8 cellular contexts compared by ENCODE assay signal in the genomic region with DNA sequence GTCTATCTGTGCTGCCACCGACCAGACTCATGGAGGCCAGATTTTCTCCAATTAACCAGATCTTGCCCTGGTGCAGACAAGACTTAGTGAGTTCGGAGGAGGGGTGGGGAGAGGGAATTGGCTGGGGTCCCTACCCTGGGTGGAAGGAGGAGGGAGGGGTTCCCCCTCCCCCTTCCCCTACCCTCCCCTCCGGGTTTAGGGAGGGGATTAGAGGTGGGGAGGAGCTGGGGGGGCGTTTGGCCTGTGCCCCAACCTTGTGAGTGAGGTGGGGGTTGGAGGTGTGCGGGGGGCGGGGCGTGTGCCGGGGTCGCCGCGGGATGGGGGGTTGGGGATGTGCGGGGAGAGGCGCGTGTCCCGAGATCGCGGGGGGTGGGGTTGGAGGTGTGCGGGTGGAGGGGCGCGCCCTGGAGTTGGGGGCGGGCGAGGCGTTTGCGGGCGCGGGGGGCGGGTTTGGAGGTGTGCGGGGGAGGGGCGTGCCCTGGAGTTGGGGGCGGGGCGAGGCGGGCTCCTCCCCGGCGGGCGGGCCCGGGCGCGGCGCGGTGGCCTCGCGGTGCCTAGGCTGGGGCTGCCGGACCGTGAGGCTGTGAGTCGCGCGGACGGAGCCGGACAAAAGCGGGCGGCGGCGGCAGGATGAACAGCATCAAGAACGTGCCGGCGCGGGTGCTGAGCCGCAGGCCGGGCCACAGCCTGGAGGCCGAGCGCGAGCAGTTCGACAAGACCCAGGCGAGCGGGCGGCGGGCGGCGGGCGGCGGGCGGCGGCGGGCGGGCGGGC. TPM values are rescaled to one million over a fixed set of nuclear protein-coding genes. Genes with fewer than 3 reads are reported as not detected.
DNase-seq lines count a peak whose midpoint lies in the region; ATAC-seq and TF ChIP-seq lines count a peak whose summit lies in the region.

A gene with protein sequence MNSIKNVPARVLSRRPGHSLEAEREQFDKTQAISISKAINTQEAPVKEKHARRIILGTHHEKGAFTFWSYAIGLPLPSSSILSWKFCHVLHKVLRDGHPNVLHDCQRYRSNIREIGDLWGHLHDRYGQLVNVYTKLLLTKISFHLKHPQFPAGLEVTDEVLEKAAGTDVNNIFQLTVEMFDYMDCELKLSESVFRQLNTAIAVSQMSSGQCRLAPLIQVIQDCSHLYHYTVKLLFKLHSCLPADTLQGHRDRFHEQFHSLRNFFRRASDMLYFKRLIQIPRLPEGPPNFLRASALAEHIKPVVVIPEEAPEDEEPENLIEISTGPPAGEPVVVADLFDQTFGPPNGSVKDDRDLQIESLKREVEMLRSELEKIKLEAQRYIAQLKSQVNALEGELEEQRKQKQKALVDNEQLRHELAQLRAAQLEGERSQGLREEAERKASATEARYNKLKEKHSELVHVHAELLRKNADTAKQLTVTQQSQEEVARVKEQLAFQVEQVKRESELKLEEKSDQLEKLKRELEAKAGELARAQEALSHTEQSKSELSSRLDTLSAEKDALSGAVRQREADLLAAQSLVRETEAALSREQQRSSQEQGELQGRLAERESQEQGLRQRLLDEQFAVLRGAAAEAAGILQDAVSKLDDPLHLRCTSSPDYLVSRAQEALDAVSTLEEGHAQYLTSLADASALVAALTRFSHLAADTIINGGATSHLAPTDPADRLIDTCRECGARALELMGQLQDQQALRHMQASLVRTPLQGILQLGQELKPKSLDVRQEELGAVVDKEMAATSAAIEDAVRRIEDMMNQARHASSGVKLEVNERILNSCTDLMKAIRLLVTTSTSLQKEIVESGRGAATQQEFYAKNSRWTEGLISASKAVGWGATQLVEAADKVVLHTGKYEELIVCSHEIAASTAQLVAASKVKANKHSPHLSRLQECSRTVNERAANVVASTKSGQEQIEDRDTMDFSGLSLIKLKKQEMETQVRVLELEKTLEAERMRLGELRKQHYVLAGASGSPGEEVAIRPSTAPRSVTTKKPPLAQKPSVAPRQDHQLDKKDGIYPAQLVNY (plus strand): TSS at position 537 of the 772 bp plus-strand sequence. CDS start 94 bp downstream, at position 631.

- H3K36me3 ChIP-seq in Loucy (ENCODE audit: insufficient read depth, low read length) (no peaks in the 10 kb centered on the region), mucosa of stomach (ENCODE audit: control insufficient read depth, insufficient read depth, low read length) (no peaks in the 10 kb centered on the region)

- peak within 1 kb of the TSS; percentile 98 for H3K4me3 Mint-ChIP-seq in endothelial cell (ENCODE audit: unreplicated experiment)

- H3K36me3 Mint-ChIP-seq in endothelial cell (ENCODE audit: low read depth, unreplicated experiment), result peaks cover 44% of the 10 kb centered on the region

- H3K79me2 ChIP-seq in Loucy (ENCODE audit: insufficient read depth, low read length), result peaks cover 43% of the 10 kb centered on the region

- H3K9ac ChIP-seq in Loucy (ENCODE audit: low read depth, low read length, poor library complexity, severe bottlenecking) (peak within 1 kb of the TSS; percentile 75), mucosa of stomach (ENCODE audit: low read length) (peak within 1 kb of the TSS; percentile 69)

- H3K27me3 ChIP-seq in Loucy (ENCODE audit: insufficient read depth, low read length, poor library complexity, severe bottlenecking) (no peaks in the 10 kb centered on the region), mucosa of stomach (ENCODE audit: control insufficient read depth, insufficient read depth, low read length) (no peaks in the 10 kb centered on the region)

- peak within 1 kb of the TSS; percentile 83 for H3K4me2 ChIP-seq in Loucy (ENCODE audit: low read depth, low read length, poor library complexity, severe bottlenecking)

- peaks cover 24% of the 10 kb centered on the region for H3K27me3 Mint-ChIP-seq in endothelial cell (ENCODE audit: unreplicated experiment)

- no peak for ATAC-seq in HG03108 (IDR thresholded peaks at IDR 0.05; ENCODE audit: unreplicated experiment)

- no peak for TF ChIP-seq CTCF in Loucy (conservative IDR thresholded peaks at IDR 0.05; ENCODE audit: low read length)
- no peak for TF ChIP-seq CTCF in endothelial cell (IDR thresholded peaks at IDR 0.05; ENCODE audit: unreplicated experiment)

- no peaks in the 10 kb centered on the region for H3F3A ChIP-seq in Loucy (ENCODE audit: low read depth)

- peaks cover 20% of the 10 kb centered on the region for H4K20me1 ChIP-seq in Loucy (ENCODE audit: insufficient read depth, low read length, poor library complexity, severe bottlenecking)

- peak within 1 kb of the TSS; percentile 98 for H3K27ac Mint-ChIP-seq in endothelial cell (ENCODE audit: unreplicated experiment)

- DNase-seq in DMS53 (lab: John Stamatoyannopoulos, UW), result peak; percentile 80
- no peak for DNase-seq in DMS53 treated with DMSO at 0.1 percent for 48 hours (lab: John Stamatoyannopoulos, UW; ENCODE audit: unreplicated experiment)
- DNase-seq in activated CD8-positive, alpha-beta memory T cell treated with anti-CD3 and anti-CD28 coated beads, Interleukin-2, amount 50 U/mL, for 4 hours, result peak; percentile 68
- DNase-seq in endothelial cell (ENCODE audit: low spot score), result peak; percentile 63
- DNase-seq in stimulated activated CD8-positive, alpha-beta memory T cell treated with anti-CD3 and anti-CD28 coated beads, Interleukin-7, amount 100 ng/mL, for 24 hours (ENCODE audit: low read depth), result peak; percentile 29

- H3K9me2 ChIP-seq in Loucy (replicated peaks; ENCODE audit: low read depth, low read length), result no peaks in the 10 kb centered on the region

- H3K4me3 ChIP-seq in Loucy (ENCODE audit: low read length, poor library complexity, severe bottlenecking), result peak within 1 kb of the TSS; percentile 88
- peak within 1 kb of the TSS; percentile 56 for H3K4me3 ChIP-seq in mucosa of stomach (ENCODE audit: low read length)

- H3K4me1 ChIP-seq in Loucy (ENCODE audit: insufficient read depth, low read length, poor library complexity, severe bottlenecking), result peaks cover 32% of the 10 kb centered on the region
- H3K4me1 ChIP-seq in mucosa of stomach (ENCODE audit: control insufficient read depth, insufficient read depth, low read length), result peaks cover 42% of the 10 kb centered on the region

- no peaks in the 10 kb centered on the region for H3K9me3 Mint-ChIP-seq in endothelial cell (ENCODE audit: unreplicated experiment)

- peak within 1 kb of the TSS; percentile 79 for H2AFZ ChIP-seq in Loucy (ENCODE audit: low read length)

- peaks cover 35% of the 10 kb centered on the region for H3K4me1 Mint-ChIP-seq in endothelial cell (ENCODE audit: unreplicated experiment)

- H3K9me3 ChIP-seq in Loucy (ENCODE audit: insufficient read depth, low read depth, low read length), result no peaks in the 10 kb centered on the region
- no peaks in the 10 kb centered on the region for H3K9me3 ChIP-seq in mucosa of stomach (ENCODE audit: control insufficient read depth, low read length)

RNA-seq across cellular contexts. Expression of the gene that starts here (rescaled TPM):
- 117 TPM for total RNA-seq in endothelial cell (ENCODE audit: unreplicated experiment)
